Comparison of ENCODE assay signal across 9 cellular contexts in the genomic region with DNA sequence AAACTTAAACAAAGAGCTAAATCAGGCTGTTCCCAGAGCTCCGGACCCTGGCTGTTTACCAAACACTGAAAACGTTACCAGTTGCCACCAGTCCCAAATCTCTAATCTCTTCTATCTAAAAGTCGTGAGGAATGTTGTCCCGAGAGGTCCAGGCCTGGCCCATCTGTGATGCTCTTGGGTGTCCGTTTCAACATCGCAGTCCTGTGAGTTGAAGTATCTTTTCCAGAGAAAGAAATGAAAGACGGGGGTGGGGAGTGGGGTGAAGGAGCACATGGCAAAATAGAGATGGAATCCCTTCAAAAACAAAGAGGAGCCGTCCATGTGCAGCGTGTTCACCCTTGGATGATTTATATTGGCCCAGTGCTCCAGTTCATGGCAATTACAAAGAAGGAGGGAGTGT.
A peak's percentile ranks its signal among the peaks of the same experiment; 100 is the strongest.
DNase-seq lines count a peak whose midpoint lies in the region; ATAC-seq and TF ChIP-seq lines count a peak whose summit lies in the region.
"Had no signal": no experiment of that assay in that cellular context is flagged by ENCODE, and none has a peak within 500 bp of the region (broad histone marks: within the 10 kb centered on the region; RNA-seq: fewer than 3 reads in every experiment).

No MANE protein-coding gene starts in this region.

- peak overlapping the region; percentile 93; the same call in 1 of the 2 replicates for H2AFZ ChIP-seq in GM23338

- DNase-seq in GM23338 (ENCODE audit: low spot score) (no peak), chondrocyte (ENCODE audit: low spot score) (no peak), lung (ENCODE audit: low spot score) (no peak), spleen (no peak), NOMO-1 treated with DMSO at 0.1 percent for 48 hours (lab: John Stamatoyannopoulos, UW; ENCODE audit: unreplicated experiment) (no peak), iPS-NIHi7 (ENCODE audit: extremely low spot score) (no peak)
- DNase-seq in activated T-cell treated with anti-CD3 and anti-CD28 coated beads, Interleukin-2, amount 50 U/mL, for 72 hours: no peak
- DNase-seq: naive B cell had no signal

- H3K4me1 Mint-ChIP-seq in GM23338 (peaks cover 24% of the 10 kb centered on the region), chondrocyte (ENCODE audit: low read depth) (peaks cover 22% of the 10 kb centered on the region)
- peaks cover 7% of the 10 kb centered on the region for H3K4me1 Mint-ChIP-seq in activated T-cell treated with anti-CD3 and anti-CD28 coated beads, Interleukin-2, amount 50 U/mL, for 72 hours (ENCODE audit: low read depth)

- H3K4me3 ChIP-seq in GM23338 (no peak overlapping the region), lung (no peak overlapping the region), spleen (no peak overlapping the region)

- H3K27ac Mint-ChIP-seq in GM23338: no peak overlapping the region
- H3K27ac Mint-ChIP-seq in chondrocyte (ENCODE audit: unreplicated experiment): peak overlapping the region; percentile 68
- no peak overlapping the region for H3K27ac Mint-ChIP-seq in activated T-cell treated with anti-CD3 and anti-CD28 coated beads, Interleukin-2, amount 50 U/mL, for 72 hours

- H3K27ac ChIP-seq in GM23338 (ENCODE audit: low read depth) (no peak overlapping the region), lung (ENCODE audit: low read depth in 1 of 2, low read length in 1 of 2) (peak overlapping the region; percentile 70 to 81), spleen (peak overlapping the region in 5 of 8 donors; percentile 12 to 86 (median 40))

- intact Hi-C loops in spleen (cut with DNase I; ENCODE audit: low total_unique reads): no loop called here

- H3K4me3 Mint-ChIP-seq in GM23338 (no peak overlapping the region), chondrocyte (ENCODE audit: unreplicated experiment) (no peak overlapping the region)
- no peak overlapping the region for H3K4me3 Mint-ChIP-seq in activated T-cell treated with anti-CD3 and anti-CD28 coated beads, Interleukin-2, amount 50 U/mL, for 72 hours
- H3K4me3 Mint-ChIP-seq: naive B cell had no signal

- H3K9me2 ChIP-seq in GM23338 (ENCODE audit: insufficient read depth): no peaks in the 10 kb centered on the region

- H3K4me2 ChIP-seq in GM23338: no peak overlapping the region

- H3K27me3 Mint-ChIP-seq in GM23338 (ENCODE audit: insufficient read depth, low read depth, poor library complexity) (peaks cover 11% of the 10 kb centered on the region), chondrocyte (ENCODE audit: low read depth) (no peaks in the 10 kb centered on the region)
- peaks cover 22% of the 10 kb centered on the region for H3K27me3 Mint-ChIP-seq in activated T-cell treated with anti-CD3 and anti-CD28 coated beads, Interleukin-2, amount 50 U/mL, for 72 hours (ENCODE audit: low read depth)

- H3K9me3 Mint-ChIP-seq in GM23338: no peaks in the 10 kb centered on the region
- H3K9me3 Mint-ChIP-seq in chondrocyte (ENCODE audit: low read depth): no peaks in the 10 kb centered on the region
- no peaks in the 10 kb centered on the region for H3K9me3 Mint-ChIP-seq in activated T-cell treated with anti-CD3 and anti-CD28 coated beads, Interleukin-2, amount 50 U/mL, for 72 hours
- H3K9me3 Mint-ChIP-seq: naive B cell had no signal

- no peaks in the 10 kb centered on the region for H3K79me2 ChIP-seq in GM23338 (replicated peaks; ENCODE audit: insufficient read depth)

- no peaks in the 10 kb centered on the region for H3F3A ChIP-seq in GM23338 (replicated peaks; ENCODE audit: low read depth)

- ATAC-seq in GM23338 (no peak), lung (ENCODE audit: insufficient read depth, low FRiP score) (no peak), HG02678 (IDR thresholded peaks at IDR 0.05; ENCODE audit: unreplicated experiment) (no peak)
- no peak for ATAC-seq in activated T-cell treated with anti-CD3 and anti-CD28 coated beads, Interleukin-2, amount 50 U/mL, for 72 hours (replicated peaks in 1 of 2)

- H3K36me3 ChIP-seq in GM23338 (ENCODE audit: insufficient read depth) (no peaks in the 10 kb centered on the region), lung (ENCODE audit: control insufficient read depth in 2 of 2, insufficient read depth in 2 of 2, low read length in 2 of 2) (no peaks in the 10 kb centered on the region), spleen (no peaks in the 10 kb centered on the region)

- no peak for TF ChIP-seq POLR2A in spleen (IDR thresholded peaks at IDR 0.05)

- WGBS in lung, 2 donors: 64 to 68% methylated on average over 9 of the region's 9 CpGs
- whole genome bisulfite sequencing in spleen, 5 donors: 77 to 87% (median 84%) methylated on average over 9 of the region's 9 CpGs

- H3K9me3 ChIP-seq in lung (ENCODE audit: control insufficient read depth in 2 of 2, insufficient read depth in 1 of 2, low read length in 1 of 2) (no peaks in the 10 kb centered on the region), spleen (no peaks in the 10 kb centered on the region)

- H3K27me3 ChIP-seq in GM23338 (ENCODE audit: insufficient read depth): no peaks in the 10 kb centered on the region
- H3K27me3 ChIP-seq in lung (ENCODE audit: control insufficient read depth, insufficient read depth): no peaks in the 10 kb centered on the region
- no peaks in the 10 kb centered on the region for H3K27me3 ChIP-seq in spleen (replicated peaks in 1 of 7)

- H3K36me3 Mint-ChIP-seq in GM23338 (ENCODE audit: low read depth) (no peaks in the 10 kb centered on the region), chondrocyte (ENCODE audit: low read depth) (no peaks in the 10 kb centered on the region)
- no peaks in the 10 kb centered on the region for H3K36me3 Mint-ChIP-seq in activated T-cell treated with anti-CD3 and anti-CD28 coated beads, Interleukin-2, amount 50 U/mL, for 72 hours (ENCODE audit: insufficient read depth in 2 of 2)
- H3K36me3 Mint-ChIP-seq: naive B cell had no signal

- no peaks in the 10 kb centered on the region for H4K20me1 ChIP-seq in GM23338 (replicated peaks; ENCODE audit: insufficient read depth)

- peaks cover 17% of the 10 kb centered on the region for H3K4me1 ChIP-seq in GM23338 (ENCODE audit: insufficient read depth)
- peaks cover 17% of the 10 kb centered on the region in 2 donors for H3K4me1 ChIP-seq in lung (ENCODE audit: control insufficient read depth in 2 of 2, insufficient read depth in 2 of 2, low read length in 2 of 2)
- peaks cover 0 to 71% (median 20%) of the 10 kb centered on the region in 6 donors for H3K4me1 ChIP-seq in spleen

- TF ChIP-seq CTCF in GM23338 (conservative IDR thresholded peaks at IDR 0.05; ENCODE audit: low read depth in 2 of 2) (no peak), chondrocyte (IDR thresholded peaks at IDR 0.05) (no peak), lung (IDR thresholded peaks at IDR 0.05; ENCODE audit: control extremely low read depth, extremely low read depth) (no peak), spleen (IDR thresholded peaks at IDR 0.05 in 8 of 11, conservative IDR thresholded peaks at IDR 0.05 in 3 of 11) (no peak)

TF ChIP-seq in GM23338, 12 proteins besides CTCF, POLR2A, EP300 and RAD21 (continues in another document):
- no peak for TF ChIP-seq EZH2 (IDR thresholded peaks at IDR 0.05; ENCODE audit: low read depth, unreplicated experiment)
- TF ChIP-seq JUNB (IDR thresholded peaks at IDR 0.05; ENCODE audit: unreplicated experiment): no peak
